Comparison of ENCODE assay signal across 8 cellular contexts in the genomic region with DNA sequence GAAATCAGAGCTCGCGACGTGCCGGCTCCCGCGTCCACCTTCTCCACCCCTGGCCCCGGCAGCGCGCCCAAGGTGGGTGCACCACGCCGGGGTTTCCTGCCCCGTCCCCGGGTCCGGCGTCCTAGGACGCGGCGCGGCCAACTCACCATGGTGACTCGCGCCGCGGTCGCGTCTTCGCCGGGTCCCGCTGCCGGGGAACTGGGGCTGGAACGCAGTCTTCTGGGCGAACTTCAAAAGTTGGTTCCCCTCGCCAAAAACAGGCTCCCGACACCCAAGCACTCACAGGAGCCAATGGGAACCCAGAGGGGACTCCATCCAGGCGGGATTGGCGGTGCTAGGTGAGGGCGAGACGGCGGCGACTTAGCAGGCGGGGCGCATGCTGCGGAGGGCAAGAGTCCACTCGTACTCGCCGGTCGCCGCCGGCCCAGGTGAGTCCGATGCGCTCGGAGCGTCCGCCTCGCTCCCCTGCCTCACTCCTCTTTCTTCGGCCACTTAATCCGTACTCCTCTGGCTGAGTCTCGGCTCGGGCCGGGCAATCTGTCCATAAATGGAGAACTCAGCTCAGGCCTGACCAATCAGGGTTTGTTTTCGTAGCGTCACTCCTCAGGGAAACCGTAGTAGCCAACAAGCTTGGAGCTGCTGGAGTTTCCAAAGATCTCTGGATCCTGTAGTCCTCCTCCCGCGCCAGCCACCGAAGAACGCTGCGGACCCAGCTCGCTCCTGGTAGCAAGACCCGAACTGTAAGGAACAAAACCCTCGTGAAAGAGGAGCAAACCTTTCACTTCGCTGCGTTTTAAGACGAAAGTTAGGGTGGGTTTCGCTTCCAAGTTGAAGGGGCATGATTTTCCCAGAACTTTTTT. TPM values are rescaled to one million over a fixed set of nuclear protein-coding genes. Genes with fewer than 3 reads are reported as not detected.
DNase-seq lines count a peak whose midpoint lies in the region; ATAC-seq and TF ChIP-seq lines count a peak whose summit lies in the region.

Gene MYO1E (minus strand): TSS at position 520 of the 860 bp plus-strand sequence. CDS start 371 bp downstream, at position 149.

- peaks cover 26% of the 10 kb centered on the region for H3K4me1 Mint-ChIP-seq in WTC11

- DNase-seq in A673 (ENCODE audit: low spot score) (peak; percentile 95), NCI-H2107 treated with DMSO at 0.1 percent for 48 hours (lab: John Stamatoyannopoulos, UW; ENCODE audit: unreplicated experiment) (peak; percentile 71), WTC11 (ENCODE audit: low spot score) (peak; percentile 91)
- DNase-seq in effector memory CD4-positive, alpha-beta T cell, result no peak
- peak; percentile 7 for DNase-seq in stimulated activated CD4-positive, alpha-beta T cell treated with anti-CD3 and anti-CD28 coated beads, Interleukin-4, amount 100 ng/mL, for 24 hours

- no peaks in the 10 kb centered on the region for H3K36me3 Mint-ChIP-seq in WTC11

- H3K27me3 ChIP-seq in A673 (replicated peaks; ENCODE audit: insufficient read depth, low read depth, low read length, poor library complexity) (peaks cover 22% of the 10 kb centered on the region), liver (ENCODE audit: control insufficient read depth in 4 of 4, insufficient read depth in 4 of 4, low read length in 3 of 4) (no peaks in the 10 kb centered on the region)
- peaks cover 10% of the 10 kb centered on the region for H3K27me3 ChIP-seq in effector memory CD4-positive, alpha-beta T cell (replicated peaks; ENCODE audit: control insufficient read depth, insufficient read depth, low read length, poor library complexity, severe bottlenecking)

- H3K9me3 Mint-ChIP-seq in WTC11, result no peaks in the 10 kb centered on the region

- intact Hi-C loops in A673 (cut with micrococcal nuclease; ENCODE audit: unreplicated experiment), result no loop called here

- TF ChIP-seq CTCF in A673 (conservative IDR thresholded peaks at IDR 0.05; ENCODE audit: low read depth, low read length) (no peak), WTC11 (IDR thresholded peaks at IDR 0.05) (no peak), liver (IDR thresholded peaks at IDR 0.05; ENCODE audit: low read depth, low read length, missing input control) (no peak)

- peak within 1 kb of the TSS; percentile 89 to 93 for H3K9ac ChIP-seq in liver (ENCODE audit: low read depth in 1 of 2, low read length in 2 of 2)

- peak in 1 of 2 donors; percentile 46 for TF ChIP-seq RAD21 in liver (IDR thresholded peaks at IDR 0.05)

- H3K36me3 ChIP-seq in A673 (ENCODE audit: insufficient read depth, low read length, poor library complexity, severe bottlenecking), result no peaks in the 10 kb centered on the region
- no peaks in the 10 kb centered on the region for H3K36me3 ChIP-seq in effector memory CD4-positive, alpha-beta T cell (ENCODE audit: control insufficient read depth, insufficient read depth, low read length)
- H3K36me3 ChIP-seq in liver (ENCODE audit: control insufficient read depth in 4 of 4, insufficient read depth in 3 of 4, low read depth in 1 of 4, low read length in 3 of 4), result peaks cover 0 to 1% (median 0%) of the 10 kb centered on the region in 4 donors

- H3K9me3 ChIP-seq in A673 (ENCODE audit: low read depth, low read length, poor library complexity, severe bottlenecking) (no peaks in the 10 kb centered on the region), liver (ENCODE audit: control insufficient read depth in 4 of 4, low read length in 3 of 4) (no peaks in the 10 kb centered on the region)
- no peaks in the 10 kb centered on the region for H3K9me3 ChIP-seq in effector memory CD4-positive, alpha-beta T cell (ENCODE audit: control insufficient read depth, low read length)

- BruUV-seq in A673 (replicated peaks; lab: Mats Ljungman, UMichigan), result no TSS peak

- POLR2A ChIA-PET in A673 (lab: Charles Lee; ENCODE audit: low non-redundant PET) (interaction anchor here (0.5 kb wide), 1 partner anchor 34 kb away, joined by 3 read pairs; no protein-coding TSS in a partner anchor), WTC11 (lab: Charles Lee) (interaction anchor here (0.6 to 1.8 kb wide), 31 partner anchors 9 to 1148 kb away, joined by 3 to 34 read pairs (median 4); partner anchors contain the start of genes FAM81A and MINDY2)

- WGBS in liver, result under 1% methylated on average over 74 of the region's 74 CpGs

- CTCF ChIA-PET in A673 (lab: Charles Lee) (no interaction called here), WTC11 (lab: Charles Lee) (interaction anchor here (0.8 to 2.8 kb wide), 6 partner anchors 8 to 202 kb away, joined by 3 to 22 read pairs (median 4); no protein-coding TSS in a partner anchor)

- no peaks in the 10 kb centered on the region for H3K4me1 ChIP-seq in A673 (ENCODE audit: insufficient read depth, low read length, poor library complexity, severe bottlenecking)
- H3K4me1 ChIP-seq in effector memory CD4-positive, alpha-beta T cell (ENCODE audit: control insufficient read depth, insufficient read depth, low read length, poor library complexity, severe bottlenecking), result peaks cover 12% of the 10 kb centered on the region
- peaks cover 0 to 25% (median 7%) of the 10 kb centered on the region in 4 donors for H3K4me1 ChIP-seq in liver (ENCODE audit: control insufficient read depth in 4 of 4, insufficient read depth in 4 of 4, low read length in 3 of 4)

- H3K27me3 Mint-ChIP-seq in WTC11 (ENCODE audit: low read depth), result peaks cover 26% of the 10 kb centered on the region

- peak within 1 kb of the TSS; percentile 96 for H3K27ac Mint-ChIP-seq in WTC11

- peak within 1 kb of the TSS; percentile 76 for H3K27ac ChIP-seq in A673 (ENCODE audit: low read depth, low read length, poor library complexity, severe bottlenecking)
- H3K27ac ChIP-seq in effector memory CD4-positive, alpha-beta T cell (ENCODE audit: insufficient read depth, low read length, poor library complexity, severe bottlenecking), result no peak within 1 kb of the TSS
- peak within 1 kb of the TSS; percentile 90 to 91 for H3K27ac ChIP-seq in liver (ENCODE audit: low read depth in 1 of 2, low read length in 2 of 2)

- ATAC-seq in GM18505 (IDR thresholded peaks at IDR 0.05; ENCODE audit: unreplicated experiment), result no peak
- ATAC-seq in HG03039 (IDR thresholded peaks at IDR 0.05; ENCODE audit: unreplicated experiment), result peak; percentile 42
- ATAC-seq in WTC11, result peak; percentile 95

- H3K4me3 ChIP-seq in A673 (ENCODE audit: low read depth, low read length, poor library complexity, severe bottlenecking) (peak within 1 kb of the TSS; percentile 64), liver (ENCODE audit: low read depth in 1 of 3, low read length in 3 of 3) (peak within 1 kb of the TSS; percentile 75 to 90 (median 89))
- peak within 1 kb of the TSS; percentile 51 for H3K4me3 ChIP-seq in effector memory CD4-positive, alpha-beta T cell (ENCODE audit: insufficient read depth, low read depth, low read length, poor library complexity, severe bottlenecking)

- TF ChIP-seq POLR2A in GM18505 (IDR thresholded peaks at IDR 0.05; ENCODE audit: borderline replicate concordance, extremely low read depth, insufficient read depth, insufficient read length), result peak; percentile 92

- peak within 1 kb of the TSS; percentile 91 for H3K4me3 Mint-ChIP-seq in WTC11

TF ChIP-seq in liver, 16 proteins besides CTCF, POLR2A, EP300 and RAD21 (continues in another document):
- no peak for TF ChIP-seq FOXA1 (IDR thresholded peaks at IDR 0.05)
- TF ChIP-seq, protein P1, sequence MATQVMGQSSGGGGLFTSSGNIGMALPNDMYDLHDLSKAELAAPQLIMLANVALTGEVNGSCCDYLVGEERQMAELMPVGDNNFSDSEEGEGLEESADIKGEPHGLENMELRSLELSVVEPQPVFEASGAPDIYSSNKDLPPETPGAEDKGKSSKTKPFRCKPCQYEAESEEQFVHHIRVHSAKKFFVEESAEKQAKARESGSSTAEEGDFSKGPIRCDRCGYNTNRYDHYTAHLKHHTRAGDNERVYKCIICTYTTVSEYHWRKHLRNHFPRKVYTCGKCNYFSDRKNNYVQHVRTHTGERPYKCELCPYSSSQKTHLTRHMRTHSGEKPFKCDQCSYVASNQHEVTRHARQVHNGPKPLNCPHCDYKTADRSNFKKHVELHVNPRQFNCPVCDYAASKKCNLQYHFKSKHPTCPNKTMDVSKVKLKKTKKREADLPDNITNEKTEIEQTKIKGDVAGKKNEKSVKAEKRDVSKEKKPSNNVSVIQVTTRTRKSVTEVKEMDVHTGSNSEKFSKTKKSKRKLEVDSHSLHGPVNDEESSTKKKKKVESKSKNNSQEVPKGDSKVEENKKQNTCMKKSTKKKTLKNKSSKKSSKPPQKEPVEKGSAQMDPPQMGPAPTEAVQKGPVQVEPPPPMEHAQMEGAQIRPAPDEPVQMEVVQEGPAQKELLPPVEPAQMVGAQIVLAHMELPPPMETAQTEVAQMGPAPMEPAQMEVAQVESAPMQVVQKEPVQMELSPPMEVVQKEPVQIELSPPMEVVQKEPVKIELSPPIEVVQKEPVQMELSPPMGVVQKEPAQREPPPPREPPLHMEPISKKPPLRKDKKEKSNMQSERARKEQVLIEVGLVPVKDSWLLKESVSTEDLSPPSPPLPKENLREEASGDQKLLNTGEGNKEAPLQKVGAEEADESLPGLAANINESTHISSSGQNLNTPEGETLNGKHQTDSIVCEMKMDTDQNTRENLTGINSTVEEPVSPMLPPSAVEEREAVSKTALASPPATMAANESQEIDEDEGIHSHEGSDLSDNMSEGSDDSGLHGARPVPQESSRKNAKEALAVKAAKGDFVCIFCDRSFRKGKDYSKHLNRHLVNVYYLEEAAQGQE (IDR thresholded peaks at IDR 0.05), result peak; percentile 95
- peak; percentile 96 for TF ChIP-seq TAF1 (conservative IDR thresholded peaks at IDR 0.05)
- peak; percentile 68 for TF ChIP-seq SP1 (IDR thresholded peaks at IDR 0.05)
- peak; percentile 50 to 74 for TF ChIP-seq JUND (IDR thresholded peaks at IDR 0.05)
- peak; percentile 26 for TF ChIP-seq HNF4G (IDR thresholded peaks at IDR 0.05)
- peak; percentile 65 to 76 for TF ChIP-seq HNF4A (conservative IDR thresholded peaks at IDR 0.05)
- peak; percentile 47 to 56 for TF ChIP-seq RXRA (IDR thresholded peaks at IDR 0.05)
- peak; percentile 44 for TF ChIP-seq MAX (IDR thresholded peaks at IDR 0.05)
- no peak for TF ChIP-seq NR2F2 (IDR thresholded peaks at IDR 0.05)
- TF ChIP-seq, protein P2, sequence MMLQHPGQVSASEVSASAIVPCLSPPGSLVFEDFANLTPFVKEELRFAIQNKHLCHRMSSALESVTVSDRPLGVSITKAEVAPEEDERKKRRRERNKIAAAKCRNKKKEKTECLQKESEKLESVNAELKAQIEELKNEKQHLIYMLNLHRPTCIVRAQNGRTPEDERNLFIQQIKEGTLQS (IDR thresholded peaks at IDR 0.05), result no peak
- no peak for TF ChIP-seq GABPA (IDR thresholded peaks at IDR 0.05 in 1 of 2, conservative IDR thresholded peaks at IDR 0.05 in 1 of 2)
- peak; percentile 96 for TF ChIP-seq YY1 (IDR thresholded peaks at IDR 0.05)
- peak in 1 of 2 donors; percentile 12 for TF ChIP-seq EGR1 (IDR thresholded peaks at IDR 0.05; ENCODE audit: low read depth in 2 of 2)

RNA-seq across cellular contexts. Expression of gene MYO1E, which starts in this region (rescaled TPM):
- total RNA-seq in A673 (2021) (7.9 and 10.6 TPM in 2 replicates), WTC11 (2021) (83.6 to 104 TPM (median 99.9 TPM) in 3 replicates), liver (10 to 100 TPM in 1 of 2 donors, 1 to 10 TPM in 1; 6.7 to 70.9 TPM)
- polyA plus RNA-seq in liver, result 10 to 100 TPM; 13.6 to 29.6 TPM

Comparison
In these comparisons a context has a peak if more than half of its experiments do, and no peak if none do; other contexts are left out.
1. DNase-seq: peak in A673 (single experiment), NCI-H2107 treated with DMSO at 0.1 percent for 48 hours (single experiment), WTC11 (single experiment) and stimulated activated CD4-positive, alpha-beta T cell treated with anti-CD3 and anti-CD28 coated beads, Interleukin-4, amount 100 ng/mL, for 24 hours (single experiment); none in effector memory CD4-positive, alpha-beta T cell (0 of 3).
2. Peak in every context shown above with its lines, with median percentiles within 50 percentile points of each other: H3K4me3 ChIP-seq.